Comparison of ENCODE assay signal across 8 cellular contexts in the genomic region with DNA sequence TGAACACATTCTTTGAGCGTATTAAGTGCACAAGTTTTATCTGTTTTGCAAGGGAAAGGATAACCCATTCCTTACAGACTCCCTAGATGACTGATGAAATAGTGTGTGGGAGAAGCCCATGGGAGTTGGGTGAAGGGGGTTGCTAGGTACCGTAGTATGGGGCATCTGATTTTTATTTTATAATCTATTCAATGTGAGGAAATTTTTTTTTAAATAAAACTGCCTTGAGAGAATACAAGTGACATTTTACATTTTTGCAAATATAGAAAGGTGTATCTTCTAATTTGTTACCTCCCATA. TPM values are rescaled to one million over a fixed set of nuclear protein-coding genes. Genes with fewer than 3 reads are reported as not detected.
DNase-seq lines count a peak whose midpoint lies in the region; ATAC-seq, FAIRE-seq and TF ChIP-seq lines count a peak whose summit lies in the region.

No MANE protein-coding gene starts in this region.

- WGBS in A549 (ENCODE audit: missing lambda C conversion rate) = 58% methylated on average over 2 of the region's 2 CpGs
- 73% methylated on average over 2 of the region's 2 CpGs for WGBS in liver

- no peak for ATAC-seq in A549
- ATAC-seq in HG02852 (IDR thresholded peaks at IDR 0.05; ENCODE audit: unreplicated experiment) = no peak

- FAIRE-seq in A549 (lab: Jason Lieb, UNC) = no peak

- TF ChIP-seq POLR2A in A549 (IDR thresholded peaks at IDR 0.05; ENCODE audit: low read length) = no peak

- H3K4me1 ChIP-seq in A549 (peaks cover 14% of the 10 kb centered on the region; the same call in 2 of the 3 replicates), HEK293 (ENCODE audit: control insufficient read depth, insufficient read depth, low read length) (peaks cover 3% of the 10 kb centered on the region), liver (ENCODE audit: control insufficient read depth in 4 of 4, insufficient read depth in 4 of 4, low read length in 3 of 4) (peaks cover 5 to 33% (median 10%) of the 10 kb centered on the region in 4 donors)

- no peak for TF ChIP-seq CTCF in A549 (IDR thresholded peaks at IDR 0.05)
- TF ChIP-seq CTCF in HEK293 (tag by site-specific recombination; IDR thresholded peaks at IDR 0.05) = no peak
- TF ChIP-seq CTCF in astrocyte of the spinal cord (IDR thresholded peaks at IDR 0.05; ENCODE audit: low read depth, low read length) = no peak
- no peak for TF ChIP-seq CTCF in liver (IDR thresholded peaks at IDR 0.05; ENCODE audit: low read depth, low read length, missing input control)
- TF ChIP-seq CTCF in GM13976 (IDR thresholded peaks at IDR 0.05; ENCODE audit: borderline replicate concordance, control extremely low read depth, extremely low read depth, insufficient read depth, missing control alignments) = no peak

- H3K9me3 ChIP-seq in A549 = no peaks in the 10 kb centered on the region
- no peaks in the 10 kb centered on the region for H3K9me3 ChIP-seq in HEK293 (ENCODE audit: control insufficient read depth, insufficient read depth, low read depth, low read length)
- no peaks in the 10 kb centered on the region for H3K9me3 ChIP-seq in liver (ENCODE audit: control insufficient read depth in 4 of 4, low read length in 3 of 4)

- POLR2A ChIA-PET in A549 (lab: Yijun Ruan, JAX) = no interaction called here
- POLR2A ChIA-PET in HEK293 (lab: Yijun Ruan, JAX) = interaction anchor here (1.9 kb wide), 1 partner anchor 7 kb away, joined by 10 read pairs; no protein-coding TSS in a partner anchor

- no peaks in the 10 kb centered on the region for H3K27me3 ChIP-seq in liver (ENCODE audit: control insufficient read depth in 4 of 4, insufficient read depth in 4 of 4, low read length in 3 of 4)

- in situ Hi-C loops in astrocyte of the spinal cord (cut with HindIII; ENCODE audit: low sequenced_read_pairs) (no loop called here), GM13976 (cut with MboI; ENCODE audit: low sequenced_read_pairs, unreplicated experiment) (loop anchor here (10.0 kb wide), 1 partner anchor 530 kb away; no protein-coding TSS in a partner anchor)

- DNase-seq in A549 (ENCODE audit: low read depth in 1 of 2, low spot score in 1 of 2) (no peak), astrocyte of the spinal cord (ENCODE audit: low read depth, low spot score) (no peak), NOMO-1 treated with DMSO at 0.1 percent for 48 hours (lab: John Stamatoyannopoulos, UW; ENCODE audit: unreplicated experiment) (no peak), DMS79 (lab: John Stamatoyannopoulos, UW) (no peak), GM13976 (ENCODE audit: low spot score) (no peak)

- CTCF ChIA-PET in A549 (lab: Yijun Ruan, JAX) (interaction anchor here (2.9 kb wide), 1 partner anchor 12 kb away, joined by 17 read pairs; no protein-coding TSS in a partner anchor), HEK293 (lab: Yijun Ruan, JAX) (interaction anchor here (0.5 to 0.6 kb wide), 2 partner anchors 9 to 10 kb away, joined by 3 read pairs; no protein-coding TSS in a partner anchor)

- H3K9ac ChIP-seq in liver (ENCODE audit: low read depth in 1 of 2, low read length in 2 of 2) = peak overlapping the region in 1 of 2 donors; percentile 16

- H3K4me2 ChIP-seq in A549 = peak overlapping the region; percentile 92

- no peak overlapping the region; a peak in 1 of 6 replicates for H3K27ac ChIP-seq in A549
- H3K27ac ChIP-seq in HEK293 (ENCODE audit: extremely low read depth, low read depth, low read length) = no peak overlapping the region
- H3K27ac ChIP-seq in liver (ENCODE audit: low read depth in 1 of 2, low read length in 2 of 2) = no peak overlapping the region

- TF ChIP-seq RAD21 in A549 (conservative IDR thresholded peaks at IDR 0.05 in 1 of 2, IDR thresholded peaks at IDR 0.05 in 1 of 2) (no peak), liver (IDR thresholded peaks at IDR 0.05) (no peak)

- peaks cover 7 to 8% of the 10 kb centered on the region in 2 experiments for H3K36me3 ChIP-seq in HEK293 (ENCODE audit: control insufficient read depth in 2 of 2, insufficient read depth in 1 of 2, low read length in 2 of 2)
- no peaks in the 10 kb centered on the region for H3K36me3 ChIP-seq in liver (ENCODE audit: control insufficient read depth in 4 of 4, insufficient read depth in 3 of 4, low read depth in 1 of 4, low read length in 3 of 4)

- H3K4me3 ChIP-seq in A549 (peak overlapping the region; percentile 58), HEK293 (ENCODE audit: low read depth, low read length) (peak overlapping the region; percentile 85), astrocyte of the spinal cord (ENCODE audit: low read depth, low read length) (peak overlapping the region; percentile 94), liver (ENCODE audit: low read depth in 1 of 3, low read length in 3 of 3) (peak overlapping the region in 2 of 3 donors; percentile 87 to 99)

- no peak for TF ChIP-seq EP300 in A549 (IDR thresholded peaks at IDR 0.05)

TF ChIP-seq in A549, 52 proteins besides CTCF, POLR2A, EP300 and RAD21:
- TF ChIP-seq MYC (IDR thresholded peaks at IDR 0.05; ENCODE audit: borderline replicate concordance, low read length) (no peak), ZNF302 (CRISPR knock-in tag; IDR thresholded peaks at IDR 0.05) (no peak), GATA3 (IDR thresholded peaks at IDR 0.05; ENCODE audit: borderline replicate concordance) (no peak), CHD4 (IDR thresholded peaks at IDR 0.05; ENCODE audit: borderline replicate concordance) (no peak)
- TF ChIP-seq, protein P1, sequence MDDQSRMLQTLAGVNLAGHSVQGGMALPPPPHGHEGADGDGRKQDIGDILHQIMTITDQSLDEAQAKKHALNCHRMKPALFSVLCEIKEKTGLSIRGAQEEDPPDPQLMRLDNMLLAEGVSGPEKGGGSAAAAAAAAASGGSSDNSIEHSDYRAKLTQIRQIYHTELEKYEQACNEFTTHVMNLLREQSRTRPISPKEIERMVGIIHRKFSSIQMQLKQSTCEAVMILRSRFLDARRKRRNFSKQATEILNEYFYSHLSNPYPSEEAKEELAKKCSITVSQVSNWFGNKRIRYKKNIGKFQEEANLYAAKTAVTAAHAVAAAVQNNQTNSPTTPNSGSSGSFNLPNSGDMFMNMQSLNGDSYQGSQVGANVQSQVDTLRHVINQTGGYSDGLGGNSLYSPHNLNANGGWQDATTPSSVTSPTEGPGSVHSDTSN (IDR thresholded peaks at IDR 0.05) = no peak
TF ChIP-seq in A549: peak in this region for 0.

TF ChIP-seq in HEK293, 187 proteins besides CTCF, POLR2A, EP300 and RAD21:
- peak; percentile 14; the same call in 1 of the 2 replicates for TF ChIP-seq ZBTB48 (tag by site-specific recombination; IDR thresholded peaks at IDR 0.05)
- TF ChIP-seq ZFHX2 (tag by site-specific recombination; conservative IDR thresholded peaks at IDR 0.05) = peak; percentile 27; the same call in 1 of the 2 replicates
- no peak for TF ChIP-seq ZNF529 (tag by site-specific recombination; IDR thresholded peaks at IDR 0.05; ENCODE audit: insufficient replicate concordance)

TF ChIP-seq in liver, 16 proteins besides CTCF, POLR2A, EP300 and RAD21 (continues in another document):
- no peak for TF ChIP-seq HNF4G (IDR thresholded peaks at IDR 0.05)
- TF ChIP-seq, protein P2, sequence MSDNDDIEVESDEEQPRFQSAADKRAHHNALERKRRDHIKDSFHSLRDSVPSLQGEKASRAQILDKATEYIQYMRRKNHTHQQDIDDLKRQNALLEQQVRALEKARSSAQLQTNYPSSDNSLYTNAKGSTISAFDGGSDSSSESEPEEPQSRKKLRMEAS (IDR thresholded peaks at IDR 0.05) = no peak
- no peak for TF ChIP-seq GABPA (IDR thresholded peaks at IDR 0.05 in 1 of 2, conservative IDR thresholded peaks at IDR 0.05 in 1 of 2)
- TF ChIP-seq, protein P3, sequence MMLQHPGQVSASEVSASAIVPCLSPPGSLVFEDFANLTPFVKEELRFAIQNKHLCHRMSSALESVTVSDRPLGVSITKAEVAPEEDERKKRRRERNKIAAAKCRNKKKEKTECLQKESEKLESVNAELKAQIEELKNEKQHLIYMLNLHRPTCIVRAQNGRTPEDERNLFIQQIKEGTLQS (IDR thresholded peaks at IDR 0.05) = no peak
- no peak for TF ChIP-seq TAF1 (conservative IDR thresholded peaks at IDR 0.05)
- TF ChIP-seq, protein P4, sequence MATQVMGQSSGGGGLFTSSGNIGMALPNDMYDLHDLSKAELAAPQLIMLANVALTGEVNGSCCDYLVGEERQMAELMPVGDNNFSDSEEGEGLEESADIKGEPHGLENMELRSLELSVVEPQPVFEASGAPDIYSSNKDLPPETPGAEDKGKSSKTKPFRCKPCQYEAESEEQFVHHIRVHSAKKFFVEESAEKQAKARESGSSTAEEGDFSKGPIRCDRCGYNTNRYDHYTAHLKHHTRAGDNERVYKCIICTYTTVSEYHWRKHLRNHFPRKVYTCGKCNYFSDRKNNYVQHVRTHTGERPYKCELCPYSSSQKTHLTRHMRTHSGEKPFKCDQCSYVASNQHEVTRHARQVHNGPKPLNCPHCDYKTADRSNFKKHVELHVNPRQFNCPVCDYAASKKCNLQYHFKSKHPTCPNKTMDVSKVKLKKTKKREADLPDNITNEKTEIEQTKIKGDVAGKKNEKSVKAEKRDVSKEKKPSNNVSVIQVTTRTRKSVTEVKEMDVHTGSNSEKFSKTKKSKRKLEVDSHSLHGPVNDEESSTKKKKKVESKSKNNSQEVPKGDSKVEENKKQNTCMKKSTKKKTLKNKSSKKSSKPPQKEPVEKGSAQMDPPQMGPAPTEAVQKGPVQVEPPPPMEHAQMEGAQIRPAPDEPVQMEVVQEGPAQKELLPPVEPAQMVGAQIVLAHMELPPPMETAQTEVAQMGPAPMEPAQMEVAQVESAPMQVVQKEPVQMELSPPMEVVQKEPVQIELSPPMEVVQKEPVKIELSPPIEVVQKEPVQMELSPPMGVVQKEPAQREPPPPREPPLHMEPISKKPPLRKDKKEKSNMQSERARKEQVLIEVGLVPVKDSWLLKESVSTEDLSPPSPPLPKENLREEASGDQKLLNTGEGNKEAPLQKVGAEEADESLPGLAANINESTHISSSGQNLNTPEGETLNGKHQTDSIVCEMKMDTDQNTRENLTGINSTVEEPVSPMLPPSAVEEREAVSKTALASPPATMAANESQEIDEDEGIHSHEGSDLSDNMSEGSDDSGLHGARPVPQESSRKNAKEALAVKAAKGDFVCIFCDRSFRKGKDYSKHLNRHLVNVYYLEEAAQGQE (IDR thresholded peaks at IDR 0.05) = no peak
- no peak for TF ChIP-seq FOXA1 (IDR thresholded peaks at IDR 0.05)

RNA-seq across cellular contexts. Expression of a gene that starts 1.4 kb away (rescaled TPM):
- polyA plus RNA-seq in A549 (2011; rRNA removed) (43.6 and 54.7 TPM in 2 replicates), A549 (2017; fragmentation: RNase III; extraction: RNeasy Plus Mini Kit Qiagen cat#74134 plus additional on column Dnase treatment) (16.7 to 17.1 TPM (median 17.1 TPM) in 3 replicates), liver (1 to 10 TPM; 5.9 to 9.1 TPM)
- polyA plus RNA-seq in A549 (2012; cell fraction: cytosol; rRNA removed) = 5.0 and 5.5 TPM in 2 replicates
- polyA plus RNA-seq in A549 (2012; cell fraction: nucleus; rRNA removed) = 18.0 and 23.6 TPM in 2 replicates
- polyA minus RNA-seq in A549 (2011; rRNA and poly(A)+ RNA removed) = 28.8 and 31.5 TPM in 2 replicates
- 10 to 100 TPM; 26.8 to 49.6 TPM for total RNA-seq in liver

RNA-seq across cellular contexts. Expression of a gene that starts 15.7 kb away (rescaled TPM):
- polyA plus RNA-seq in A549 (2011; rRNA removed) (0.70 and 0.71 TPM in 2 replicates), A549 (2017; fragmentation: RNase III; extraction: RNeasy Plus Mini Kit Qiagen cat#74134 plus additional on column Dnase treatment) (2.6 to 3.2 TPM (median 2.7 TPM) in 3 replicates), liver (under 1 TPM; 0.08 to 0.14 TPM)
- polyA plus RNA-seq in A549 (2012; cell fraction: cytosol; rRNA removed) = 1.4 and 1.7 TPM in 2 replicates
- polyA plus RNA-seq in A549 (2012; cell fraction: nucleus; rRNA removed) = 1.4 and 2.1 TPM in 2 replicates
- polyA minus RNA-seq in A549 (2011; rRNA and poly(A)+ RNA removed) = 0.39 and 0.58 TPM in 2 replicates
- total RNA-seq in liver = under 1 TPM; 0.25 to 0.37 TPM
